25 cellular contexts compared by ENCODE assay signal in the genomic region with DNA sequence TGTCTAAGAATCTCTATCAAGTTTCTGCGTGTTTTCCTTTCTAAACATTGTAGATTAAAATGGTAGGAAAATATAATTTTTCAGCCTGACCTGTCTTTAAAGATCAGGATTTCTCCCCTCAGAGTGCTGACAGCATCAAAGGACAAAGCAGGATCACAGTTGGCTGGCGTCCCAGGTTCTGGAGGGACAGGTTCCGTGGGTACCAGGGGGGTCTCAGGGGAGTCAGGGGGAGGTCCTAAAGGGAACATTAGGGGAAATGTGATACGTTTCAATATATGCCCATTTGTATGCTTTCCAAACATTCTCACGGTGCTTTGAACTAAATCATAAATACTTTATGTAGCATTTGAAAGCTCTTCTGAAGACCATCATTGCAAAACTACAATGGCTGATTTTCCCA. TPM values are rescaled to one million over a fixed set of nuclear protein-coding genes. Genes with fewer than 3 reads are reported as not detected.
DNase-seq lines count a peak whose midpoint lies in the region; ATAC-seq and TF ChIP-seq lines count a peak whose summit lies in the region.
"Had no signal": no experiment of that assay in that cellular context is flagged by ENCODE, and none has a peak within 500 bp of the region (broad histone marks: within the 10 kb centered on the region; RNA-seq: fewer than 3 reads in every experiment).

No MANE protein-coding gene starts in this region.

- CTCF ChIA-PET in SK-N-SH (lab: Yijun Ruan, JAX) (interaction anchor here (2.0 kb wide), 1 partner anchor 9 kb away, joined by 4 read pairs; no protein-coding TSS in a partner anchor), A673 (lab: Charles Lee) (no interaction called here)

- H3K4me1 ChIP-seq in SK-N-SH (ENCODE audit: control insufficient read depth in 1 of 2, insufficient read depth in 2 of 2, low read depth in 1 of 2, low read length in 1 of 2) (peaks cover 0 to 28% of the 10 kb centered on the region in 2 experiments; a peak in 2 of 4 replicates), lower lobe of right lung (no peaks in the 10 kb centered on the region), A673 (ENCODE audit: insufficient read depth, low read length, poor library complexity, severe bottlenecking) (peaks cover 47% of the 10 kb centered on the region)
- H3K4me1 ChIP-seq: BE2C had no signal

- H3K4me1 Mint-ChIP-seq in natural killer cell treated with Interleukin-12 subunit alpha and Interleukin-12 subunit beta and Interleukin-15 and Interleukin-18, amount 100 ng/mL, for 72 hours (ENCODE audit: low read depth in 2 of 2) = no peaks in the 10 kb centered on the region
- H3K4me1 Mint-ChIP-seq: T-cell had no signal

- peaks cover 18% of the 10 kb centered on the region for H3F3A ChIP-seq in SK-N-SH (replicated peaks; ENCODE audit: insufficient read depth)

- H2AFZ ChIP-seq in SK-N-SH (ENCODE audit: low read depth) = peak overlapping the region; percentile 36; the same call in 1 of the 2 replicates
- H2AFZ ChIP-seq: PC-9 had no signal

- H3K36me3 ChIP-seq in SK-N-SH (replicated peaks in 1 of 2; ENCODE audit: control insufficient read depth in 1 of 2, insufficient read depth in 2 of 2, low read length in 1 of 2) = no peaks in the 10 kb centered on the region
- H3K36me3 ChIP-seq in lower lobe of right lung = no peaks in the 10 kb centered on the region
- H3K36me3 ChIP-seq in A673 (ENCODE audit: insufficient read depth, low read length, poor library complexity, severe bottlenecking) = no peaks in the 10 kb centered on the region
- H3K36me3 ChIP-seq: BE2C, SJCRH30 had no signal

- 19% methylated on average over 5 of the region's 5 CpGs for WGBS in SK-N-SH (ENCODE audit: low lambda C conversion rate)

- TF ChIP-seq RAD21 in SK-N-SH (IDR thresholded peaks at IDR 0.05; ENCODE audit: low read length) = no peak

- H3K4me3 Mint-ChIP-seq in natural killer cell treated with Interleukin-12 subunit alpha and Interleukin-12 subunit beta and Interleukin-15 and Interleukin-18, amount 100 ng/mL, for 72 hours = no peak overlapping the region
- H3K4me3 Mint-ChIP-seq: T-cell had no signal

- no peak overlapping the region for H3K27ac Mint-ChIP-seq in natural killer cell treated with Interleukin-12 subunit alpha and Interleukin-12 subunit beta and Interleukin-15 and Interleukin-18, amount 100 ng/mL, for 72 hours
- H3K27ac Mint-ChIP-seq: T-cell had no signal

- H3K9me3 Mint-ChIP-seq in natural killer cell treated with Interleukin-12 subunit alpha and Interleukin-12 subunit beta and Interleukin-15 and Interleukin-18, amount 100 ng/mL, for 72 hours = peaks cover 3% of the 10 kb centered on the region
- H3K9me3 Mint-ChIP-seq: T-cell had no signal

- H3K4me2 ChIP-seq in SK-N-SH = no peak overlapping the region
- H3K4me2 ChIP-seq: KMS-11, PC-9 had no signal

- TF ChIP-seq CTCF in SK-N-SH (IDR thresholded peaks at IDR 0.05) (no peak), lower lobe of right lung (IDR thresholded peaks at IDR 0.05) (no peak), A673 (conservative IDR thresholded peaks at IDR 0.05; ENCODE audit: low read depth, low read length) (no peak)

- intact Hi-C loops in lower lobe of right lung (cut with DNase I) (no loop called here), A673 (cut with micrococcal nuclease; ENCODE audit: unreplicated experiment) (no loop called here)

- H3K4me3 ChIP-seq in SK-N-SH (ENCODE audit: low read depth in 2 of 2, low read length in 1 of 2) (no peak overlapping the region), lower lobe of right lung (no peak overlapping the region), A673 (ENCODE audit: low read depth, low read length, poor library complexity, severe bottlenecking) (no peak overlapping the region)
- H3K4me3 ChIP-seq: PC-9, SJCRH30 had no signal

- H3K36me3 Mint-ChIP-seq in natural killer cell treated with Interleukin-12 subunit alpha and Interleukin-12 subunit beta and Interleukin-15 and Interleukin-18, amount 100 ng/mL, for 72 hours = no peaks in the 10 kb centered on the region
- H3K36me3 Mint-ChIP-seq: T-cell had no signal

- H3K9me3 ChIP-seq in SK-N-SH (no peaks in the 10 kb centered on the region), lower lobe of right lung (no peaks in the 10 kb centered on the region), A673 (ENCODE audit: low read depth, low read length, poor library complexity, severe bottlenecking) (no peaks in the 10 kb centered on the region)
- H3K9me3 ChIP-seq: BE2C, SJCRH30 had no signal

- H3K27me3 Mint-ChIP-seq in natural killer cell treated with Interleukin-12 subunit alpha and Interleukin-12 subunit beta and Interleukin-15 and Interleukin-18, amount 100 ng/mL, for 72 hours = peaks cover 0 to 2% of the 10 kb centered on the region in 2 donors

- POLR2A ChIA-PET in SK-N-SH (lab: Yijun Ruan, JAX) = no interaction called here
- POLR2A ChIA-PET in A673 (lab: Charles Lee; ENCODE audit: low non-redundant PET) = interaction anchor here (0.6 kb wide), 1 partner anchor 84 kb away, joined by 3 read pairs; no protein-coding TSS in a partner anchor

- H3K9me2 ChIP-seq in SK-N-SH = no peaks in the 10 kb centered on the region

- H3K27ac ChIP-seq in SK-N-SH (ENCODE audit: low read depth in 2 of 2, low read length in 1 of 2) (no peak overlapping the region), lower lobe of right lung (no peak overlapping the region), A673 (ENCODE audit: low read depth, low read length, poor library complexity, severe bottlenecking) (no peak overlapping the region)
- H3K27ac ChIP-seq: KMS-11, PC-9, SJCRH30 had no signal

- DNase-seq in SK-N-SH = no peak
- peak; percentile 80 for DNase-seq in NCI-H187 treated with DMSO at 0.1 percent for 48 hours (lab: John Stamatoyannopoulos, UW)
- DNase-seq in NCI-H69 (lab: John Stamatoyannopoulos, UW) = peak; percentile 77
- DNase-seq in lower lobe of right lung = no peak
- DNase-seq in natural killer cell treated with Interleukin-12 subunit alpha and Interleukin-12 subunit beta and Interleukin-15 and Interleukin-18, amount 100 ng/mL, for 72 hours (ENCODE audit: low spot score) = no peak
- no peak for DNase-seq in A673 (ENCODE audit: low spot score)
- DNase-seq: BE2C, Calu3, DMS79 treated with DMSO at 0.1 percent for 48 hours, GF-D8, HCEC 1CT, IMR-90, MM.1S, NCI-H146, NCI-H2029 treated with DMSO at 0.1 percent for 48 hours, NCI-H510A, NCI-H774, PC-9, SJCRH30, T-cell had no signal

- no peaks in the 10 kb centered on the region for H4K20me1 ChIP-seq in SK-N-SH (ENCODE audit: insufficient read depth)

- H3K79me2 ChIP-seq in SK-N-SH (ENCODE audit: insufficient read depth) = no peaks in the 10 kb centered on the region

- no TSS peak for BruUV-seq in A673 (replicated peaks; lab: Mats Ljungman, UMichigan)

- H3K9ac ChIP-seq in SK-N-SH = no peak overlapping the region
- H3K9ac ChIP-seq: KMS-11 had no signal

- TF ChIP-seq EP300 in SK-N-SH (IDR thresholded peaks at IDR 0.05; ENCODE audit: borderline replicate concordance in 1 of 2, low read depth in 1 of 2, low read length in 1 of 2) = no peak

- H3K27me3 ChIP-seq in SK-N-SH (ENCODE audit: insufficient read depth) (no peaks in the 10 kb centered on the region), lower lobe of right lung (ENCODE audit: low read depth) (no peaks in the 10 kb centered on the region), A673 (replicated peaks; ENCODE audit: insufficient read depth, low read depth, low read length, poor library complexity) (no peaks in the 10 kb centered on the region)
- H3K27me3 ChIP-seq: BE2C, SJCRH30 had no signal

- no peak for ATAC-seq in SK-N-SH treated with all-trans-retinoic acid at 6 μM for 48 hours
- no peak for ATAC-seq in lower lobe of right lung
- no peak for ATAC-seq in natural killer cell treated with Interleukin-12 subunit alpha and Interleukin-12 subunit beta and Interleukin-15 and Interleukin-18, amount 100 ng/mL, for 72 hours
- ATAC-seq: Right ventricle myocardium inferior, T-cell had no signal

TF ChIP-seq in SK-N-SH, 30 proteins besides CTCF, POLR2A, EP300 and RAD21 (continues in another document):
- TF ChIP-seq RXRA (IDR thresholded peaks at IDR 0.05; ENCODE audit: borderline replicate concordance, low read depth) = no peak
- TF ChIP-seq GATA2 (CRISPR knock-in tag; IDR thresholded peaks at IDR 0.05) = no peak
- TF ChIP-seq, protein P1, sequence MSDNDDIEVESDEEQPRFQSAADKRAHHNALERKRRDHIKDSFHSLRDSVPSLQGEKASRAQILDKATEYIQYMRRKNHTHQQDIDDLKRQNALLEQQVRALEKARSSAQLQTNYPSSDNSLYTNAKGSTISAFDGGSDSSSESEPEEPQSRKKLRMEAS (IDR thresholded peaks at IDR 0.05; ENCODE audit: low read depth) = no peak

TF ChIP-seq in SK-N-SH treated with all-trans-retinoic acid at 6 μM for 48 hours, 23 proteins besides CTCF, POLR2A, EP300 and RAD21 (continues in another document):
- no peak for TF ChIP-seq TOX (CRISPR knock-in tag; IDR thresholded peaks at IDR 0.05; ENCODE audit: borderline replicate concordance)
- no peak for TF ChIP-seq ZC3H10 (CRISPR knock-in tag; IDR thresholded peaks at IDR 0.05)
- no peak for TF ChIP-seq ZNF70 (CRISPR knock-in tag; IDR thresholded peaks at IDR 0.05)
- no peak for TF ChIP-seq BACH2 (CRISPR knock-in tag; IDR thresholded peaks at IDR 0.05; ENCODE audit: borderline replicate concordance)
- TF ChIP-seq GLIS3 (CRISPR knock-in tag; IDR thresholded peaks at IDR 0.05) = no peak

RNA-seq across cellular contexts. Expression of a gene that starts 3.4 kb away (rescaled TPM):
- 39.3 and 48.4 TPM in 2 replicates for polyA plus RNA-seq in SK-N-SH (2012; rRNA removed)
- 45.7 and 54.1 TPM in 2 replicates for polyA plus RNA-seq in SK-N-SH (2012; cell fraction: cytosol; rRNA removed)
- 14.4 and 28.1 TPM in 2 replicates for polyA plus RNA-seq in SK-N-SH (2012; cell fraction: nucleus; rRNA removed)
- total RNA-seq in lower lobe of right lung (not detected), A673 (2021) (1.1 and 1.3 TPM in 2 replicates)
- not detected for total RNA-seq in natural killer cell treated with Interleukin-12 subunit alpha and Interleukin-12 subunit beta and Interleukin-15 and Interleukin-18, amount 100 ng/mL, for 72 hours
- total RNA-seq: Calu3; H1; PC-9; Right ventricle myocardium inferior; T-cell; T-helper 2 cell treated with Interferon-gamma antibody and Interleukin-4, amounts not matched to agents 100 ng/mL and 5 ng/mL, for 36 hours had no signal
- polyA plus RNA-seq: H1 had no signal

RNA-seq across cellular contexts. Expression of a gene that starts 34.8 kb away (rescaled TPM):
- 2.0 and 2.8 TPM in 2 replicates for polyA plus RNA-seq in SK-N-SH (2012; rRNA removed)
- 2.7 and 2.9 TPM in 2 replicates for polyA plus RNA-seq in SK-N-SH (2012; cell fraction: cytosol; rRNA removed)
- 1.00 and 2.0 TPM in 2 replicates for polyA plus RNA-seq in SK-N-SH (2012; cell fraction: nucleus; rRNA removed)
- total RNA-seq in lower lobe of right lung (0.27 TPM), A673 (2021) (0.19 TPM in 1 of 2 replicates, not detected in the other)
- total RNA-seq in natural killer cell treated with Interleukin-12 subunit alpha and Interleukin-12 subunit beta and Interleukin-15 and Interleukin-18, amount 100 ng/mL, for 72 hours = not detected
- total RNA-seq: Calu3; H1; IMR-90; PC-9; Right ventricle myocardium inferior; SJCRH30; T-cell; T-helper 2 cell treated with Interferon-gamma antibody and Interleukin-4, amounts not matched to agents 100 ng/mL and 5 ng/mL, for 36 hours had no signal
- polyA plus RNA-seq: H1, IMR-90 had no signal

RNA-seq across cellular contexts. Expression of a gene that starts 42.1 kb away (rescaled TPM):
- 5.9 and 6.5 TPM in 2 replicates for polyA plus RNA-seq in SK-N-SH (2012; rRNA removed)
- 6.6 and 7.3 TPM in 2 replicates for polyA plus RNA-seq in SK-N-SH (2012; cell fraction: cytosol; rRNA removed)
- 1.6 and 3.6 TPM in 2 replicates for polyA plus RNA-seq in SK-N-SH (2012; cell fraction: nucleus; rRNA removed)
- 0.97 TPM for total RNA-seq in lower lobe of right lung
- not detected for total RNA-seq in natural killer cell treated with Interleukin-12 subunit alpha and Interleukin-12 subunit beta and Interleukin-15 and Interleukin-18, amount 100 ng/mL, for 72 hours
- total RNA-seq in A673 (2021) = 610 and 815 TPM in 2 replicates
- total RNA-seq: H1; Right ventricle myocardium inferior; SJCRH30; T-cell; T-helper 2 cell treated with Interferon-gamma antibody and Interleukin-4, amounts not matched to agents 100 ng/mL and 5 ng/mL, for 36 hours had no signal
- polyA plus RNA-seq: H1 had no signal

RNA-seq across cellular contexts. Expression of a gene that starts 59.6 kb away (rescaled TPM):
- 1.4 and 2.2 TPM in 2 replicates for polyA plus RNA-seq in SK-N-SH (2012; rRNA removed)
- 1.8 and 2.6 TPM in 2 replicates for polyA plus RNA-seq in SK-N-SH (2012; cell fraction: cytosol; rRNA removed)
- polyA plus RNA-seq in SK-N-SH (2012; cell fraction: nucleus; rRNA removed) = 0.52 and 1.6 TPM in 2 replicates
- not detected for total RNA-seq in lower lobe of right lung
- not detected for total RNA-seq in natural killer cell treated with Interleukin-12 subunit alpha and Interleukin-12 subunit beta and Interleukin-15 and Interleukin-18, amount 100 ng/mL, for 72 hours
- 4.0 TPM in 2 replicates for total RNA-seq in A673 (2021)
- total RNA-seq: Calu3; IMR-90; PC-9; Right ventricle myocardium inferior; SJCRH30; T-cell; T-helper 2 cell treated with Interferon-gamma antibody and Interleukin-4, amounts not matched to agents 100 ng/mL and 5 ng/mL, for 36 hours had no signal
- polyA plus RNA-seq: IMR-90 had no signal

Comparison
In these comparisons a context has a peak if more than half of its experiments do, and no peak if none do; other contexts are left out.
1. DNase-seq: peak in NCI-H187 treated with DMSO at 0.1 percent for 48 hours (single experiment) and NCI-H69 (single experiment); none in SK-N-SH (single experiment), lower lobe of right lung (single experiment), natural killer cell treated with Interleukin-12 subunit alpha and Interleukin-12 subunit beta and Interleukin-15 and Interleukin-18, amount 100 ng/mL, for 72 hours (single experiment) and A673 (single experiment).
2. RNA of a gene that starts 42.1 kb away (total RNA-seq): 610 to 815 TPM in A673; 0.97 TPM in lower lobe of right lung (single experiment) and not detected in natural killer cell treated with Interleukin-12 subunit alpha and Interleukin-12 subunit beta and Interleukin-15 and Interleukin-18, amount 100 ng/mL, for 72 hours; every median in the first group is over 100 times any median in the second.